Comparison of ENCODE assay signal across 29 cellular contexts in the genomic region with DNA sequence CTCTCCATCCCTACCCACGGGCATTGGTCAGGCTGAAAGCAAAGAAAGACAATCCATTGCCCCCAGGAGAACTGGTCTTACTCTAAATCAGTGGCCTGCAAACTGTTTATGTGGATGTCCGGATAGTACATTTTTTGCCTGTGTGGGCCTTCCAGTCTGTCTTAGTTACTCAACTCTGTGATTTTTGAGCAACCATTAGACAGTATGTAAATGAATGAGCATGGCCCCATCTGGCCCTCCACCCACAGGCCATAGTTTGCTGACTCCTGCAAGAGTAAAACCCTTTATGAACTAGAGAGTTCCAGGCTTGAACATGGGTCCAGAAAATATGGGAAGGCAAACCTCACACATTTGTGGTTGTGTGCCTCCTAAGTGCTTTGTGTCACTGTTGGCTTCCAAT. TPM values are rescaled to one million over a fixed set of nuclear protein-coding genes. Genes with fewer than 3 reads are reported as not detected.
"Had no signal": no experiment of that assay in that cellular context is flagged by ENCODE, and none has a peak within 500 bp of the region (broad histone marks: within the 10 kb centered on the region; RNA-seq: fewer than 3 reads in every experiment).

No MANE protein-coding gene starts in this region.

- H3K36me3 ChIP-seq: brain microvascular endothelial cell, colonic mucosa, esophagus squamous epithelium, gastrocnemius medialis, heart left ventricle had no signal

- H3K27ac ChIP-seq: brain microvascular endothelial cell, colonic mucosa, epithelial cell of prostate, esophagus squamous epithelium, gastrocnemius medialis had no signal

- H3K4me3 Mint-ChIP-seq: activated CD4-positive, alpha-beta memory T cell treated with anti-CD3 and anti-CD28 coated beads, Interleukin-2, amount 10 ng/mL, durations not matched to agents 7 days and 5 days; activated CD4-positive, alpha-beta T cell treated with anti-CD3 and anti-CD28 coated beads, Interleukin-2, amount 10 ng/mL, durations not matched to agents 7 days and 5 days; activated naive CD4-positive, alpha-beta T cell treated with anti-CD3 and anti-CD28 coated beads, Interleukin-2, amount 10 ng/mL, durations not matched to agents 7 days and 5 days; activated naive CD8-positive, alpha-beta T cell treated with anti-CD3 and anti-CD28 coated beads, Interleukin-2, amount 10 ng/mL, durations not matched to agents 7 days and 5 days; activated T-cell treated with anti-CD3 and anti-CD28 coated beads, Interleukin-2, amount 50 U/mL, for 24 hours; activated T-cell treated with anti-CD3 and anti-CD28 coated beads, Interleukin-2, amount 50 U/mL, for 72 hours; T-cell; T-helper 17 cell; T-helper 2 cell treated with Interferon-gamma antibody and Interleukin-4, amounts not matched to agents 5 μg/mL and 100 μg/mL, for 36 hours had no signal

- H3K36me3 Mint-ChIP-seq: activated naive CD4-positive, alpha-beta T cell treated with anti-CD3 and anti-CD28 coated beads, Interleukin-2, amount 10 ng/mL, durations not matched to agents 7 days and 5 days; T-cell had no signal

- H3K4me1 Mint-ChIP-seq: activated CD4-positive, alpha-beta memory T cell treated with anti-CD3 and anti-CD28 coated beads, Interleukin-2, amount 10 ng/mL, durations not matched to agents 7 days and 5 days; activated CD4-positive, alpha-beta T cell treated with anti-CD3 and anti-CD28 coated beads, Interleukin-2, amount 10 ng/mL, durations not matched to agents 7 days and 5 days; activated naive CD4-positive, alpha-beta T cell treated with anti-CD3 and anti-CD28 coated beads, Interleukin-2, amount 10 ng/mL, durations not matched to agents 7 days and 5 days; activated naive CD8-positive, alpha-beta T cell treated with anti-CD3 and anti-CD28 coated beads, Interleukin-2, amount 10 ng/mL, durations not matched to agents 7 days and 5 days; T-cell; T-helper 17 cell had no signal

- H3K27me3 Mint-ChIP-seq: T-helper 17 cell had no signal

- H3K27ac Mint-ChIP-seq: activated CD4-positive, alpha-beta memory T cell treated with anti-CD3 and anti-CD28 coated beads, Interleukin-2, amount 10 ng/mL, durations not matched to agents 7 days and 5 days; activated CD4-positive, alpha-beta T cell treated with anti-CD3 and anti-CD28 coated beads, Interleukin-2, amount 10 ng/mL, durations not matched to agents 7 days and 5 days; activated naive CD4-positive, alpha-beta T cell treated with anti-CD3 and anti-CD28 coated beads, Interleukin-2, amount 10 ng/mL, durations not matched to agents 7 days and 5 days; activated naive CD4-positive, alpha-beta T cell treated with anti-CD3 and anti-CD28 coated beads, Interleukin-2, amount 50 U/mL, for 72 hours; activated naive CD8-positive, alpha-beta T cell treated with anti-CD3 and anti-CD28 coated beads, Interleukin-2, amount 10 ng/mL, durations not matched to agents 7 days and 5 days; activated T-cell treated with anti-CD3 and anti-CD28 coated beads, Interleukin-2, amount 50 U/mL, for 24 hours; activated T-cell treated with anti-CD3 and anti-CD28 coated beads, Interleukin-2, amount 50 U/mL, for 72 hours; T-cell; T-helper 17 cell; T-helper 2 cell treated with Interferon-gamma antibody and Interleukin-4, amounts not matched to agents 5 μg/mL and 100 μg/mL, for 36 hours had no signal

- H3K4me3 ChIP-seq: colonic mucosa, esophagus squamous epithelium, gastrocnemius medialis, heart left ventricle had no signal

- ATAC-seq: activated naive CD4-positive, alpha-beta T cell treated with anti-CD3 and anti-CD28 coated beads, Interleukin-2, amount 50 U/mL, for 72 hours; activated T-cell treated with anti-CD3 and anti-CD28 coated beads, Interleukin-2, amount 50 U/mL, for 72 hours; gastrocnemius medialis; heart left ventricle; T-cell; T-helper 17 cell had no signal

- H3K9me3 ChIP-seq: colonic mucosa, gastrocnemius medialis had no signal

- H3K4me1 ChIP-seq: colonic mucosa had no signal

- DNase-seq: activated CD4-positive, alpha-beta memory T cell treated with anti-CD3 and anti-CD28 coated beads, Interleukin-2, amount 10 ng/mL, durations not matched to agents 7 days and 5 days; activated CD4-positive, alpha-beta T cell treated with anti-CD3 and anti-CD28 coated beads for 1 hour; activated CD4-positive, alpha-beta T cell treated with anti-CD3 and anti-CD28 coated beads for 4 hours; activated CD4-positive, alpha-beta T cell treated with anti-CD3 and anti-CD28 coated beads, Interleukin-2, amount 10 ng/mL, durations not matched to agents 7 days and 5 days; activated CD4-positive, alpha-beta T cell treated with anti-CD3 and anti-CD28 coated beads, Interleukin-2, amount 50 U/mL, for 4 hours; activated CD8-positive, alpha-beta memory T cell treated with anti-CD3 and anti-CD28 coated beads, Interleukin-2, amount 50 U/mL, for 48 hours; activated gamma-delta T cell; activated naive CD4-positive, alpha-beta T cell; activated naive CD4-positive, alpha-beta T cell treated with anti-CD3 and anti-CD28 coated beads, Interleukin-2, amount 10 ng/mL, durations not matched to agents 7 days and 5 days; activated naive CD8-positive, alpha-beta T cell treated with anti-CD3 and anti-CD28 coated beads, Interleukin-2, amount 10 ng/mL, durations not matched to agents 7 days and 5 days; activated T-cell treated with anti-CD3 and anti-CD28 coated beads for 4 hours; activated T-cell treated with anti-CD3 and anti-CD28 coated beads, Interleukin-2, amount 50 U/mL, for 24 hours; activated T-cell treated with anti-CD3 and anti-CD28 coated beads, Interleukin-2, amount 50 U/mL, for 72 hours; brain microvascular endothelial cell; colonic mucosa; dermis blood vessel endothelial cell; effector CD8-positive, alpha-beta T cell; esophagus squamous epithelium; gastrocnemius medialis; glutamatergic neuron; heart left ventricle; SW 1271; T-cell; T-helper 17 cell; T1000 had no signal

- H3K27me3 ChIP-seq: brain microvascular endothelial cell, colonic mucosa, esophagus squamous epithelium, gastrocnemius medialis, heart left ventricle had no signal

RNA-seq across cellular contexts. Expression of gene CYP1B1, which starts 55.7 kb away (rescaled TPM):
- total RNA-seq: endothelial cell of umbilical vein had no signal
